In the genomic region with DNA sequence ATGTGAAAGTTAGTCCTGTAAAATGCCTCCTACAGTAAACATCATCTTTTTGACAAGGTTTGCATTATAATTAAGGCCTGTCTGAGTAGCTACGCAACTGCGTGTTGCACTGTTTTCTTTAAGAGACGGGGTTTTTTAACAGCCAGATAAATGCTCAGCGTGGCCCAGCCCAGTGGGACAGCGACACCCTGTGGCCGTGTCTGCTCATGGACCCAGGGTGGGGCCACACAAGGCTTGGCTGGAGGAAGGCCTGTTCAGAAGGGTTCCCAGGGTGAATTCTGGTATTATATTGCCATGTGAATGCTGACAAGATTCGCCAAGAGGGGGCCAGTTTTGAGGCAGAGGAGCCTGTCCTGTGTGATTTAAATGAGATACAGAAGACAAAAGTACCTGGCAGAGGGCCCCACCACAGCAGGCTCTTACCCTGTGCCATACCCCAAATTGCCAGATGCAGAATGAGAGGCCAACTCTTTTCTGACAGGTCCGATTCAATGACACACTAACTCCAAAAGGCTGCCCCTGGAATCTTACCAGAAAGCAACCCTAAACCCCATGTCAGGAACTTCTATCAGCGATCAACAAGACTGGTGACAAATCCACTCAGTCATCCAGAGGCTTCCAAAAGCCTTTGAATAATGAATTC, we compare ENCODE assay signal across 10 cellular contexts.
DNase-seq lines count a peak whose midpoint lies in the region; ATAC-seq, FAIRE-seq and TF ChIP-seq lines count a peak whose summit lies in the region.
"Had no signal": no experiment of that assay in that cellular context is flagged by ENCODE, and none has a peak within 500 bp of the region (broad histone marks: within the 10 kb centered on the region; RNA-seq: fewer than 3 reads in every experiment).

No MANE protein-coding gene starts in this region.

- no peaks in the 10 kb centered on the region for H3K4me1 Mint-ChIP-seq in astrocyte (ENCODE audit: low read depth, unreplicated experiment)

- POLR2A ChIA-PET in SK-N-SH (lab: Yijun Ruan, JAX) = no interaction called here

- no peaks in the 10 kb centered on the region for H4K20me1 ChIP-seq in SK-N-SH (ENCODE audit: insufficient read depth)
- H4K20me1 ChIP-seq in astrocyte (ENCODE audit: insufficient read depth, low read length) = no peaks in the 10 kb centered on the region

- H3K4me3 ChIP-seq in SK-N-SH (ENCODE audit: low read depth in 2 of 2, low read length in 1 of 2) (peak overlapping the region in 1 of 2 experiments; percentile 54; a peak in 1 of 4 replicates), astrocyte (ENCODE audit: insufficient read depth, low read depth, low read length) (no peak overlapping the region), kidney (ENCODE audit: low read length in 2 of 2) (no peak overlapping the region)

- H2AFZ ChIP-seq in SK-N-SH (ENCODE audit: low read depth) (no peak overlapping the region), astrocyte (ENCODE audit: low read depth, low read length) (no peak overlapping the region)

- H3K27me3 Mint-ChIP-seq in astrocyte (ENCODE audit: low read depth, unreplicated experiment) = peaks cover 13% of the 10 kb centered on the region

- no peak overlapping the region for H3K9ac ChIP-seq in SK-N-SH
- H3K9ac ChIP-seq in astrocyte (ENCODE audit: low read length) = no peak overlapping the region
- no peak overlapping the region for H3K9ac ChIP-seq in kidney (ENCODE audit: low read length in 2 of 2)

- no peak overlapping the region for H3K4me2 ChIP-seq in SK-N-SH
- no peak overlapping the region for H3K4me2 ChIP-seq in astrocyte (ENCODE audit: low read length)

- TF ChIP-seq RAD21 in SK-N-SH (IDR thresholded peaks at IDR 0.05; ENCODE audit: low read length) = peak; percentile 76

- H3K79me2 ChIP-seq in SK-N-SH (ENCODE audit: insufficient read depth) (no peaks in the 10 kb centered on the region), astrocyte (ENCODE audit: insufficient read depth, low read length) (no peaks in the 10 kb centered on the region)

- no peak for FAIRE-seq in astrocyte (lab: Jason Lieb, UNC)
- FAIRE-seq in kidney (lab: Jason Lieb, UNC) = no peak
- FAIRE-seq: G401.6 had no signal

- H3K4me1 ChIP-seq in SK-N-SH (ENCODE audit: control insufficient read depth in 1 of 2, insufficient read depth in 2 of 2, low read depth in 1 of 2, low read length in 1 of 2) (peaks cover 0 to 17% of the 10 kb centered on the region in 2 experiments; a peak in 1 of 4 replicates), astrocyte (ENCODE audit: insufficient read depth, low read length) (no peaks in the 10 kb centered on the region), kidney (ENCODE audit: control insufficient read depth in 1 of 2, insufficient read depth in 1 of 2, low read depth in 1 of 2, low read length in 2 of 2) (no peaks in the 10 kb centered on the region)

- CTCF ChIA-PET in SK-N-SH (lab: Yijun Ruan, JAX) = interaction anchor here (0.8 to 1.9 kb wide), 4 partner anchors 9 to 198 kb away, joined by 3 to 9 read pairs (median 4); no protein-coding TSS in a partner anchor

- H3F3A ChIP-seq in SK-N-SH (replicated peaks; ENCODE audit: insufficient read depth) = peaks cover 3% of the 10 kb centered on the region

- DNase-seq in SK-N-SH (peak; percentile 45), OCI-M1 (lab: John Stamatoyannopoulos, UW) (peak; percentile 66), astrocyte (ENCODE audit: low read depth) (peak; percentile 14), kidney (peak; percentile 78)
- DNase-seq in stimulated activated CD8-positive, alpha-beta memory T cell treated with anti-CD3 and anti-CD28 coated beads, Interleukin-4, amount 100 ng/mL, for 24 hours (ENCODE audit: low read depth) = peak; percentile 7

- TF ChIP-seq CTCF in SK-N-SH (IDR thresholded peaks at IDR 0.05) (peak; percentile 53), astrocyte (IDR thresholded peaks at IDR 0.05; ENCODE audit: insufficient read depth, low read depth, low read length) (peak; percentile 68), kidney (IDR thresholded peaks at IDR 0.05; ENCODE audit: borderline replicate concordance, extremely low read depth, insufficient read depth) (peak; percentile 79)

- H3K9me3 Mint-ChIP-seq in astrocyte (ENCODE audit: unreplicated experiment) = peaks cover 1% of the 10 kb centered on the region
- H3K9me3 Mint-ChIP-seq: dendritic cell treated with granulocyte-macrophage colony-stimulating factor and Interleukin-4, amounts not matched to agents 40 ng/mL and 50 ng/mL, for 4 days had no signal

- TF ChIP-seq EP300 in SK-N-SH (IDR thresholded peaks at IDR 0.05; ENCODE audit: borderline replicate concordance in 1 of 2, low read depth in 1 of 2, low read length in 1 of 2) = no peak

- H3K36me3 ChIP-seq in SK-N-SH (replicated peaks in 1 of 2; ENCODE audit: control insufficient read depth in 1 of 2, insufficient read depth in 2 of 2, low read length in 1 of 2) (no peaks in the 10 kb centered on the region), astrocyte (ENCODE audit: insufficient read depth, low read length) (no peaks in the 10 kb centered on the region), kidney (ENCODE audit: control insufficient read depth in 1 of 2, insufficient read depth in 2 of 2, low read length in 2 of 2) (no peaks in the 10 kb centered on the region)

- H3K36me3 Mint-ChIP-seq in astrocyte (ENCODE audit: low read depth, unreplicated experiment) = no peaks in the 10 kb centered on the region

- 33% methylated on average over 9 of the region's 9 CpGs for WGBS in SK-N-SH (ENCODE audit: low lambda C conversion rate)

- H3K27ac Mint-ChIP-seq in astrocyte (ENCODE audit: unreplicated experiment) = no peak overlapping the region
- H3K27ac Mint-ChIP-seq: dendritic cell treated with granulocyte-macrophage colony-stimulating factor and Interleukin-4, amounts not matched to agents 40 ng/mL and 50 ng/mL, for 4 days had no signal

- H3K27me3 ChIP-seq in SK-N-SH (ENCODE audit: insufficient read depth) = no peaks in the 10 kb centered on the region
- no peaks in the 10 kb centered on the region for H3K27me3 ChIP-seq in astrocyte (ENCODE audit: insufficient read depth, low read length)

- H3K9me2 ChIP-seq in SK-N-SH = no peaks in the 10 kb centered on the region

- ATAC-seq in SK-N-SH treated with all-trans-retinoic acid at 6 μM for 48 hours (no peak), HG02759 (IDR thresholded peaks at IDR 0.05; ENCODE audit: unreplicated experiment) (peak; percentile 86), HG03460 (IDR thresholded peaks at IDR 0.05; ENCODE audit: unreplicated experiment) (no peak)

- intact Hi-C loops in kidney (cut with DNase I) = no loop called here

- H3K9me3 ChIP-seq in SK-N-SH = no peaks in the 10 kb centered on the region
- no peaks in the 10 kb centered on the region for H3K9me3 ChIP-seq in astrocyte (ENCODE audit: insufficient read depth, low read depth, low read length)
- peaks cover 0 to 4% of the 10 kb centered on the region in 2 donors for H3K9me3 ChIP-seq in kidney (ENCODE audit: control insufficient read depth in 1 of 2, low read length in 2 of 2)

- H3K27ac ChIP-seq in SK-N-SH (ENCODE audit: low read depth in 2 of 2, low read length in 1 of 2) (no peak overlapping the region), astrocyte (ENCODE audit: low read depth, low read length) (no peak overlapping the region), kidney (ENCODE audit: low read depth in 2 of 2, low read length in 2 of 2) (no peak overlapping the region)

- H3K4me3 Mint-ChIP-seq in astrocyte (ENCODE audit: unreplicated experiment) = no peak overlapping the region
- H3K4me3 Mint-ChIP-seq: dendritic cell treated with granulocyte-macrophage colony-stimulating factor and Interleukin-4, amounts not matched to agents 40 ng/mL and 50 ng/mL, for 4 days had no signal

TF ChIP-seq in SK-N-SH, 30 proteins besides CTCF, POLR2A, EP300 and RAD21:
- TF ChIP-seq SMC3 (IDR thresholded peaks at IDR 0.05; ENCODE audit: low read depth, low read length) = peak; percentile 58
- no peak for TF ChIP-seq PBX3 (IDR thresholded peaks at IDR 0.05)

TF ChIP-seq in SK-N-SH treated with all-trans-retinoic acid at 6 μM for 48 hours, 23 proteins besides CTCF, POLR2A, EP300 and RAD21 (continues in another document):
- TF ChIP-seq RARB (CRISPR knock-in tag; IDR thresholded peaks at IDR 0.05) (no peak), ISL1 (CRISPR knock-in tag; IDR thresholded peaks at IDR 0.05) (no peak), TCF4 (CRISPR knock-in tag; IDR thresholded peaks at IDR 0.05; ENCODE audit: borderline replicate concordance) (no peak)
- TF ChIP-seq, protein P1, sequence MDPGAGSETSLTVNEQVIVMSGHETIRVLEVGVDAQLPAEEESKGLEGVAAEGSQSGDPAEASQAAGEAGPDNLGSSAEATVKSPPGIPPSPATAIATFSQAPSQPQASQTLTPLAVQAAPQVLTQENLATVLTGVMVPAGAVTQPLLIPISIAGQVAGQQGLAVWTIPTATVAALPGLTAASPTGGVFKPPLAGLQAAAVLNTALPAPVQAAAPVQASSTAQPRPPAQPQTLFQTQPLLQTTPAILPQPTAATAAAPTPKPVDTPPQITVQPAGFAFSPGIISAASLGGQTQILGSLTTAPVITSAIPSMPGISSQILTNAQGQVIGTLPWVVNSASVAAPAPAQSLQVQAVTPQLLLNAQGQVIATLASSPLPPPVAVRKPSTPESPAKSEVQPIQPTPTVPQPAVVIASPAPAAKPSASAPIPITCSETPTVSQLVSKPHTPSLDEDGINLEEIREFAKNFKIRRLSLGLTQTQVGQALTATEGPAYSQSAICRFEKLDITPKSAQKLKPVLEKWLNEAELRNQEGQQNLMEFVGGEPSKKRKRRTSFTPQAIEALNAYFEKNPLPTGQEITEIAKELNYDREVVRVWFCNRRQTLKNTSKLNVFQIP (CRISPR knock-in tag; IDR thresholded peaks at IDR 0.05; ENCODE audit: borderline replicate concordance, low read depth) = no peak
- TF ChIP-seq, protein P2, sequence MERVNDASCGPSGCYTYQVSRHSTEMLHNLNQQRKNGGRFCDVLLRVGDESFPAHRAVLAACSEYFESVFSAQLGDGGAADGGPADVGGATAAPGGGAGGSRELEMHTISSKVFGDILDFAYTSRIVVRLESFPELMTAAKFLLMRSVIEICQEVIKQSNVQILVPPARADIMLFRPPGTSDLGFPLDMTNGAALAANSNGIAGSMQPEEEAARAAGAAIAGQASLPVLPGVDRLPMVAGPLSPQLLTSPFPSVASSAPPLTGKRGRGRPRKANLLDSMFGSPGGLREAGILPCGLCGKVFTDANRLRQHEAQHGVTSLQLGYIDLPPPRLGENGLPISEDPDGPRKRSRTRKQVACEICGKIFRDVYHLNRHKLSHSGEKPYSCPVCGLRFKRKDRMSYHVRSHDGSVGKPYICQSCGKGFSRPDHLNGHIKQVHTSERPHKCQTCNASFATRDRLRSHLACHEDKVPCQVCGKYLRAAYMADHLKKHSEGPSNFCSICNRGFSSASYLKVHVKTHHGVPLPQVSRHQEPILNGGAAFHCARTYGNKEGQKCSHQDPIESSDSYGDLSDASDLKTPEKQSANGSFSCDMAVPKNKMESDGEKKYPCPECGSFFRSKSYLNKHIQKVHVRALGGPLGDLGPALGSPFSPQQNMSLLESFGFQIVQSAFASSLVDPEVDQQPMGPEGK (CRISPR knock-in tag; IDR thresholded peaks at IDR 0.05; ENCODE audit: borderline replicate concordance) = no peak

Comparison
In these comparisons a context has a peak if more than half of its experiments do, and no peak if none do; other contexts are left out.
1. DNase-seq: peak in every context shown above with its lines; median percentile 78 in kidney; 66 in OCI-M1; 45 in SK-N-SH; 14 in astrocyte; 7 in stimulated activated CD8-positive, alpha-beta memory T cell treated with anti-CD3 and anti-CD28 coated beads, Interleukin-4, amount 100 ng/mL, for 24 hours.